ENCODE assay signal across 1 cellular context in the genomic region with DNA sequence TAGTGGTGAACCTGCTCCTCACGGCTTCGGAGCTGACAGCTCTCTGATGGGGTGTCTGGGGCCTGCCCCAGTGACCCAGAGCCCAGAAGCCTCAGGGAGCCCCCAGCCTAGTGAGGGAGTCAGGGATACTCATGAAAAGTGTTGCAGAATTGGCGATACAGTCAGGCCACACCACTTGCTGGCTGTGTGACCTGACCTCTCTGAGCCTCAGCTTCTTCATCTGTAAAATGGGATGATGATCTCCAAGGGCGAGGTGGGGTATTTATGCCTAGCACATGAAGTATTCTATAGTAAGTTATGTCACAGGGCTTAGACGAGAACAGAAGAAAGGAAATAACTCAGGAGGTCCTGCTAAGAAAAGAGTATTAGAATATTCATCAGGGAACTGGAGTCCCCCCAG.
TF ChIP-seq lines count a peak whose summit lies in the region.

No MANE protein-coding gene starts in this region.

TF ChIP-seq in K562, 482 proteins besides CTCF, POLR2A, EP300 and RAD21 (continued from another document):
- TF ChIP-seq ZHX1 (conservative IDR thresholded peaks at IDR 0.05; ENCODE audit: low read length) (no peak), KDM1A (IDR thresholded peaks at IDR 0.05) (peak in 1 of 2 experiments; percentile 32; a peak in 2 of 4 replicates), CHD4 (IDR thresholded peaks at IDR 0.05; ENCODE audit: insufficient read depth, insufficient replicate concordance, low read depth, low read length, poor library complexity, severe bottlenecking) (peak; percentile 71)
